17 cellular contexts compared by ENCODE assay signal in the genomic region with DNA sequence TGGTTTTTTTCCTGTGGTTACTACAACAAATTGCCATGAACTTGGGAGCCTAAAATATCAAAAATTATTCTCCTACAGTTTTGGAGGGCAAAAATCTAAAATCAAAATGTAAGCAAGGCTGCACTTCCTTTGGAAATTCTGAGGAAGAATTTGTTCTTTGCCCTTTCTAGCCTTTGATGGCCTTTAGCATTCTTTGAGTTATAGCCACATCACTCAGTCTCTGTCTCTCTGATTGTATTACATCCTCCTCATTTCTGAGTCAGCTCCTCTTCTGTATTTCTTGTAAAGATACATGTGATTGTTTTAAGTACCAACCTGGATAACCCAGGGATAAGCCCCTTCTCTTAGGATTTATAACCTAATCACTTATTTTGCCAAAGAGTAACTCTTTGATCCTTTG.
"Had no signal": no experiment of that assay in that cellular context is flagged by ENCODE, and none has a peak within 500 bp of the region (broad histone marks: within the 10 kb centered on the region; RNA-seq: fewer than 3 reads in every experiment).

No MANE protein-coding gene starts in this region.

- H3K27ac ChIP-seq: coronary artery, spleen, upper lobe of left lung, VCaP had no signal

- H3K36me3 ChIP-seq: upper lobe of left lung had no signal

- H3K4me1 ChIP-seq: spleen, upper lobe of left lung had no signal

- ATAC-seq: effector memory CD8-positive, alpha-beta T cell; mucosa of descending colon; natural killer cell; right cardiac atrium; T-cell had no signal

- H3K27me3 ChIP-seq: spleen, upper lobe of left lung had no signal

- DNase-seq: activated CD4-positive, alpha-beta T cell treated with anti-CD3 and anti-CD28 coated beads for 4 hours; activated naive CD4-positive, alpha-beta T cell; caudate nucleus; effector memory CD8-positive, alpha-beta T cell; erythroblast; mammary epithelial cell; mucosa of descending colon; natural killer cell; nucleus accumbens; right cardiac atrium; spleen; stimulated activated CD4-positive, alpha-beta T cell treated with anti-CD3 and anti-CD28 coated beads, Interleukin-1b, Interleukin-23, amount 100 ng/mL, for 48 hours; stimulated activated naive CD4-positive, alpha-beta T cell; T-cell; upper lobe of left lung had no signal

- H3K4me3 ChIP-seq: coronary artery, mucosa of descending colon, spleen, upper lobe of left lung had no signal
